ENCODE assay signal across 8 cellular contexts in genomic region chr7:94436018-94436604, GRCh38. TPM values are rescaled to one million over a fixed set of nuclear protein-coding genes. Genes with fewer than 3 reads are reported as not detected.
DNase-seq lines count a peak whose midpoint lies in the region; ATAC-seq and TF ChIP-seq lines count a peak whose summit lies in the region.

No MANE protein-coding gene starts in this region.

- intact Hi-C loops in body of pancreas (cut with DNase I), result no loop called here

- H3K4me3 ChIP-seq in body of pancreas (no peak overlapping the region), iPS DF 6.9 (ENCODE audit: low read length) (no peak overlapping the region)

- 10 to 12% methylated on average over 6 of the region's 6 CpGs for WGBS in body of pancreas, 2 donors
- WGBS in iPS DF 6.9 (ENCODE audit: insufficient coverage, insufficient read length), result no CpG with 5 or more reads among the region's 6 CpGs

- peaks cover 30% of the 10 kb centered on the region for H3K27me3 Mint-ChIP-seq in T-helper 17 cell

- H3K4me1 Mint-ChIP-seq in T-helper 17 cell, result peaks cover 3% of the 10 kb centered on the region

- peak; percentile 29 to 70 for DNase-seq in NCI-H446 (lab: John Stamatoyannopoulos, UW)
- no peak for DNase-seq in NCI-H446 treated with DMSO at 0.1 percent for 48 hours (lab: John Stamatoyannopoulos, UW)
- peak; percentile 23 for DNase-seq in MV-4-11 (lab: John Stamatoyannopoulos, UW)
- DNase-seq in T-helper 17 cell, result peak in 2 of 3 donors; percentile 16 to 37
- peak; percentile 73 to 80 (median 76) for DNase-seq in body of pancreas
- DNase-seq in iPS DF 6.9 (ENCODE audit: low read depth, low spot score), result peak; percentile 35
- peak; percentile 2 to 48 for DNase-seq in stimulated activated CD4-positive, alpha-beta T cell treated with anti-CD3 and anti-CD28 coated beads, Interleukin-1b, Interleukin-23, amount 100 ng/mL, for 4 hours (ENCODE audit: low read depth in 2 of 2)

- no peak overlapping the region for H3K27ac ChIP-seq in body of pancreas
- H3K27ac ChIP-seq in iPS DF 6.9 (ENCODE audit: low read length), result no peak overlapping the region

- H3K36me3 Mint-ChIP-seq in T-helper 17 cell (ENCODE audit: low read depth), result no peaks in the 10 kb centered on the region

- H3K9me3 ChIP-seq in T-helper 17 cell (ENCODE audit: control insufficient read depth, low read length, poor library complexity, severe bottlenecking) (no peaks in the 10 kb centered on the region), body of pancreas (no peaks in the 10 kb centered on the region), iPS DF 6.9 (ENCODE audit: control insufficient read depth, insufficient read depth, low read length) (no peaks in the 10 kb centered on the region)

- H3K27me3 ChIP-seq in body of pancreas (no peaks in the 10 kb centered on the region), iPS DF 6.9 (ENCODE audit: control insufficient read depth, insufficient read depth, low read length) (no peaks in the 10 kb centered on the region)

- H3K27ac Mint-ChIP-seq in T-helper 17 cell, result no peak overlapping the region

- no peak overlapping the region for H3K4me3 Mint-ChIP-seq in T-helper 17 cell

- peak; percentile 35 to 82 (median 74) for TF ChIP-seq CTCF in body of pancreas (IDR thresholded peaks at IDR 0.05)

- H3K4me1 ChIP-seq in body of pancreas, result no peaks in the 10 kb centered on the region
- peaks cover 1% of the 10 kb centered on the region; the same call in 1 of the 2 replicates for H3K4me1 ChIP-seq in iPS DF 6.9 (ENCODE audit: control insufficient read depth, insufficient read depth, low read length)

- peak; percentile 94 for ATAC-seq in HG02588 (IDR thresholded peaks at IDR 0.05; ENCODE audit: unreplicated experiment)
- peak; percentile 80 for ATAC-seq in T-helper 17 cell
- ATAC-seq in body of pancreas, result peak; percentile 77

- H3K36me3 ChIP-seq in body of pancreas (replicated peaks in 1 of 2; ENCODE audit: insufficient read depth in 1 of 2, low read depth in 2 of 2), result no peaks in the 10 kb centered on the region
- no peaks in the 10 kb centered on the region for H3K36me3 ChIP-seq in iPS DF 6.9 (ENCODE audit: control insufficient read depth, insufficient read depth, low read length)

- TF ChIP-seq POLR2A in body of pancreas (IDR thresholded peaks at IDR 0.05), result no peak

RNA-seq across cellular contexts. Expression of gene COL1A2, which starts 41.4 kb away (rescaled TPM):
- total RNA-seq in T-helper 17 cell (not detected), body of pancreas (100 to 1,000 TPM in 1 of 2 donors, 10 to 100 TPM in 1; 54.0 to 107 TPM)

Comparison
In these comparisons a context has a peak if more than half of its experiments do, and no peak if none do; other contexts are left out.
1. RNA of gene COL1A2, which starts 41.4 kb away (total RNA-seq): 54.0 to 107 TPM in body of pancreas; not detected in T-helper 17 cell; every median in the first group is over 10 times any median in the second.
2. Peak in every context shown above with its lines, with median percentiles within 50 percentile points of each other: ATAC-seq.